ENCODE assay signal across 12 cellular contexts in the genomic region with DNA sequence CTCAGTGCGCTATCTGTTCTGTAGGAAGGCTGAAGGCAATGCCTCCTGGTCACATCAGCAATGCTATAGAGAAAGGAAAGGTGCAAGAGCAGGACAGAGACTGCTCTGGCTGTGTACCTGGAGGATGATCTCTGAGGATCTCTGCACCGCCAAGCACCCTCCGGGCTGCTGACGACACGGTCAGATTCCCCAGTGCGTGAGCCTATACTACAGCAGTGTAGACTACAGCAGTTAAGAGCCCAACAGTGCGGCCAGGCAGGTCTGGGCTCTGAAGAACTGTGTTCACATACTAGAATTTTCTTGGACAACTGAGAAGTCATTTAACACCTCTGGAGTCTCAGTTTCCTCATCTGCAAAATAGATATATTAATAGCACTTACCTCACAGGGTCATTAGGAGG. TPM values are rescaled to one million over a fixed set of nuclear protein-coding genes. Genes with fewer than 3 reads are reported as not detected.
DNase-seq lines count a peak whose midpoint lies in the region; ATAC-seq and TF ChIP-seq lines count a peak whose summit lies in the region.
"Had no signal": no experiment of that assay in that cellular context is flagged by ENCODE, and none has a peak within 500 bp of the region (broad histone marks: within the 10 kb centered on the region; RNA-seq: fewer than 3 reads in every experiment).

No MANE protein-coding gene starts in this region.

- H3K36me3 Mint-ChIP-seq in activated naive CD8-positive, alpha-beta T cell treated with anti-CD3 and anti-CD28 coated beads, Interleukin-2, amount 50 U/mL, for 24 hours (ENCODE audit: low read depth) = peaks cover 10% of the 10 kb centered on the region
- no peaks in the 10 kb centered on the region for H3K36me3 Mint-ChIP-seq in nephron (ENCODE audit: low read depth)

- ATAC-seq in Right ventricle myocardium superior (ENCODE audit: poor library complexity) (no peak), GM18861 (IDR thresholded peaks at IDR 0.05; ENCODE audit: unreplicated experiment) (no peak)
- no peak for ATAC-seq in activated naive CD8-positive, alpha-beta T cell treated with anti-CD3 and anti-CD28 coated beads, Interleukin-2, amount 50 U/mL, for 24 hours
- ATAC-seq: right lobe of liver, SK-N-SH treated with all-trans-retinoic acid at 6 μM for 48 hours had no signal

- no peaks in the 10 kb centered on the region for H3K9me3 Mint-ChIP-seq in activated naive CD8-positive, alpha-beta T cell treated with anti-CD3 and anti-CD28 coated beads, Interleukin-2, amount 50 U/mL, for 24 hours
- no peaks in the 10 kb centered on the region for H3K9me3 Mint-ChIP-seq in nephron

- peak overlapping the region; percentile 95 for H3K27ac Mint-ChIP-seq in activated naive CD8-positive, alpha-beta T cell treated with anti-CD3 and anti-CD28 coated beads, Interleukin-2, amount 50 U/mL, for 24 hours
- H3K27ac Mint-ChIP-seq in nephron = peak overlapping the region in 2 of 3 experiments; percentile 10 to 39

- peaks cover 90% of the 10 kb centered on the region for H3K4me1 Mint-ChIP-seq in activated naive CD8-positive, alpha-beta T cell treated with anti-CD3 and anti-CD28 coated beads, Interleukin-2, amount 50 U/mL, for 24 hours
- peaks cover 49% of the 10 kb centered on the region for H3K4me1 Mint-ChIP-seq in nephron

- H3K4me3 Mint-ChIP-seq in activated naive CD8-positive, alpha-beta T cell treated with anti-CD3 and anti-CD28 coated beads, Interleukin-2, amount 50 U/mL, for 24 hours = no peak overlapping the region
- H3K4me3 Mint-ChIP-seq in nephron = no peak overlapping the region

- intact Hi-C loops in cardiac septum (cut with DNase I) (no loop called here), Right ventricle myocardium superior (cut with DNase I) (no loop called here)

- DNase-seq in cardiac septum (ENCODE audit: low spot score) (peak; percentile 12), Right ventricle myocardium superior (no peak), AG20443 (ENCODE audit: low spot score) (no peak), hepatic stellate cell (ENCODE audit: low spot score) (no peak), SKM-1 treated with dmso at 0.1 percent for 144 hours (lab: John Stamatoyannopoulos, UW; ENCODE audit: unreplicated experiment) (no peak)
- DNase-seq in activated naive CD8-positive, alpha-beta T cell treated with anti-CD3 and anti-CD28 coated beads, Interleukin-2, amount 50 U/mL, for 24 hours = no peak
- DNase-seq: NCI-H748 treated with DMSO at 0.1 percent for 48 hours, Peyer's patch, right lobe of liver had no signal

- H3K27me3 Mint-ChIP-seq in activated naive CD8-positive, alpha-beta T cell treated with anti-CD3 and anti-CD28 coated beads, Interleukin-2, amount 50 U/mL, for 24 hours = no peaks in the 10 kb centered on the region
- H3K27me3 Mint-ChIP-seq in nephron (ENCODE audit: low read depth) = no peaks in the 10 kb centered on the region

- no peak for TF ChIP-seq CTCF in nephron (IDR thresholded peaks at IDR 0.05; ENCODE audit: unreplicated experiment in 3 of 3)

RNA-seq across cellular contexts. Expression of gene ITPKB, which starts 39.9 kb away (rescaled TPM):
- total RNA-seq in cardiac septum = 10.5 TPM
- 21.2 TPM for total RNA-seq in Right ventricle myocardium superior
